ENCODE assay signal across 10 cellular contexts in genomic region chr9:37430841-37431597, GRCh38. TPM values are rescaled to one million over a fixed set of nuclear protein-coding genes. Genes with fewer than 3 reads are reported as not detected.
DNase-seq lines count a peak whose midpoint lies in the region; ATAC-seq and TF ChIP-seq lines count a peak whose summit lies in the region.
"Had no signal": no experiment of that assay in that cellular context is flagged by ENCODE, and none has a peak within 500 bp of the region (broad histone marks: within the 10 kb centered on the region; RNA-seq: fewer than 3 reads in every experiment).

No MANE protein-coding gene starts in this region.

- H3K27ac ChIP-seq in angular gyrus (ENCODE audit: low read depth, low read length) (peak overlapping the region; percentile 98), layer of hippocampus (ENCODE audit: low read depth, low read length) (peak overlapping the region; percentile 96), temporal lobe (ENCODE audit: low read depth, low read length) (peak overlapping the region; percentile 87), gastroesophageal sphincter (no peak overlapping the region)

- no peak overlapping the region for H3K4me3 ChIP-seq in gastroesophageal sphincter

- peaks cover 99% of the 10 kb centered on the region for H3K36me3 Mint-ChIP-seq in activated T-cell treated with anti-CD3 and anti-CD28 coated beads, Interleukin-2, amount 50 U/mL, for 24 hours (ENCODE audit: low read depth)
- H3K36me3 Mint-ChIP-seq in activated T-cell treated with anti-CD3 and anti-CD28 coated beads, Interleukin-2, amount 50 U/mL, for 4 hours (ENCODE audit: insufficient read depth), result peaks cover 17% of the 10 kb centered on the region

- ATAC-seq in activated T-cell treated with anti-CD3 and anti-CD28 coated beads, Interleukin-2, amount 50 U/mL, for 4 hours, result no peak
- no peak for ATAC-seq in gastroesophageal sphincter

- no peak for TF ChIP-seq CTCF in gastroesophageal sphincter (IDR thresholded peaks at IDR 0.05)

- no peaks in the 10 kb centered on the region for H3K27me3 ChIP-seq in layer of hippocampus (ENCODE audit: control insufficient read depth, insufficient read depth, low read length)
- H3K27me3 ChIP-seq in gastroesophageal sphincter, result no peaks in the 10 kb centered on the region

- DNase-seq in activated T-cell treated with anti-CD3 and anti-CD28 coated beads, Interleukin-2, amount 50 U/mL, for 24 hours, result no peak
- DNase-seq in activated T-cell treated with anti-CD3 and anti-CD28 coated beads, Interleukin-2, amount 50 U/mL, for 4 hours, result no peak
- DNase-seq in germinal center (ENCODE audit: low spot score) (no peak), RKO (ENCODE audit: low spot score) (no peak)
- DNase-seq: AML-193 had no signal

- H3K4me3 Mint-ChIP-seq in activated T-cell treated with anti-CD3 and anti-CD28 coated beads, Interleukin-2, amount 50 U/mL, for 24 hours, result no peak overlapping the region
- H3K4me3 Mint-ChIP-seq in activated T-cell treated with anti-CD3 and anti-CD28 coated beads, Interleukin-2, amount 50 U/mL, for 4 hours, result no peak overlapping the region

- no peaks in the 10 kb centered on the region for H3K27me3 Mint-ChIP-seq in activated T-cell treated with anti-CD3 and anti-CD28 coated beads, Interleukin-2, amount 50 U/mL, for 24 hours
- no peaks in the 10 kb centered on the region for H3K27me3 Mint-ChIP-seq in activated T-cell treated with anti-CD3 and anti-CD28 coated beads, Interleukin-2, amount 50 U/mL, for 4 hours (ENCODE audit: low read depth)

- peaks cover 0 to 24% (median 0%) of the 10 kb centered on the region in 3 donors for H3K4me1 ChIP-seq in gastroesophageal sphincter

- peaks cover 7% of the 10 kb centered on the region for H3K4me1 Mint-ChIP-seq in activated T-cell treated with anti-CD3 and anti-CD28 coated beads, Interleukin-2, amount 50 U/mL, for 24 hours (ENCODE audit: low read depth)
- H3K4me1 Mint-ChIP-seq in activated T-cell treated with anti-CD3 and anti-CD28 coated beads, Interleukin-2, amount 50 U/mL, for 4 hours (ENCODE audit: low read depth), result peaks cover 3% of the 10 kb centered on the region

- H3K9me3 Mint-ChIP-seq in activated T-cell treated with anti-CD3 and anti-CD28 coated beads, Interleukin-2, amount 50 U/mL, for 24 hours, result no peaks in the 10 kb centered on the region
- H3K9me3 Mint-ChIP-seq in activated T-cell treated with anti-CD3 and anti-CD28 coated beads, Interleukin-2, amount 50 U/mL, for 4 hours, result no peaks in the 10 kb centered on the region
- H3K9me3 Mint-ChIP-seq: activated T-helper 2 cell treated with anti-CD3 and anti-CD28 coated beads, Interferon-gamma antibody, Interleukin-2, Interleukin-4, amounts not matched to agents 10 μg/mL and 5 μg/mL and 100 μg/mL, durations not matched to agents 14 hours and 24 hours and 36 hours had no signal

- no peak for TF ChIP-seq POLR2A in gastroesophageal sphincter (IDR thresholded peaks at IDR 0.05)

- TF ChIP-seq EP300 in gastroesophageal sphincter (IDR thresholded peaks at IDR 0.05), result no peak

- H3K36me3 ChIP-seq in gastroesophageal sphincter, result peaks cover 0 to 90% of the 10 kb centered on the region in 2 donors

- no peaks in the 10 kb centered on the region for H3K9me3 ChIP-seq in gastroesophageal sphincter

- H3K27ac Mint-ChIP-seq in activated T-cell treated with anti-CD3 and anti-CD28 coated beads, Interleukin-2, amount 50 U/mL, for 24 hours, result peak overlapping the region; percentile 68
- H3K27ac Mint-ChIP-seq: activated T-helper 2 cell treated with anti-CD3 and anti-CD28 coated beads, Interferon-gamma antibody, Interleukin-2, Interleukin-4, amounts not matched to agents 10 μg/mL and 5 μg/mL and 100 μg/mL, durations not matched to agents 14 hours and 24 hours and 36 hours had no signal

- 73 to 89% methylated on average over 5 to 6 of the region's 14 CpGs for WGBS in gastroesophageal sphincter (ENCODE audit: low coverage in 1 of 2), 2 donors

RNA-seq across cellular contexts. Expression of gene GRHPR, which starts 8.5 kb away (rescaled TPM):
- total RNA-seq in activated T-cell treated with anti-CD3 and anti-CD28 coated beads, Interleukin-2, amount 50 U/mL, for 4 hours, result 10 to 100 TPM; 52.8 to 79.1 (median 64.4) TPM
- total RNA-seq in temporal lobe (44.3 TPM), gastroesophageal sphincter (100 to 1,000 TPM; 119 to 144 (median 134) TPM)

RNA-seq across cellular contexts. Expression of gene ZBTB5, which starts 34.2 kb away (rescaled TPM):
- 1 to 10 TPM; 3.9 to 5.2 (median 5.2) TPM for total RNA-seq in activated T-cell treated with anti-CD3 and anti-CD28 coated beads, Interleukin-2, amount 50 U/mL, for 4 hours
- 22.6 TPM for total RNA-seq in temporal lobe
- total RNA-seq in gastroesophageal sphincter, result 10 to 100 TPM; 12.3 to 15.8 (median 13.5) TPM

RNA-seq across cellular contexts. Expression of gene POLR1E, which starts 54.7 kb away (rescaled TPM):
- total RNA-seq in activated T-cell treated with anti-CD3 and anti-CD28 coated beads, Interleukin-2, amount 50 U/mL, for 4 hours, result 10 to 100 TPM; 82.4 to 92.2 (median 85.2) TPM
- total RNA-seq in temporal lobe (30.2 TPM), gastroesophageal sphincter (10 to 100 TPM; 22.3 to 44.0 (median 25.4) TPM)

Comparison
In these comparisons a context has a peak if more than half of its experiments do, and no peak if none do; other contexts are left out.
1. H3K27ac ChIP-seq: peak in angular gyrus (single experiment), layer of hippocampus (single experiment) and temporal lobe (single experiment); none in gastroesophageal sphincter (0 of 4).